21 cellular contexts compared by ENCODE assay signal in the genomic region with DNA sequence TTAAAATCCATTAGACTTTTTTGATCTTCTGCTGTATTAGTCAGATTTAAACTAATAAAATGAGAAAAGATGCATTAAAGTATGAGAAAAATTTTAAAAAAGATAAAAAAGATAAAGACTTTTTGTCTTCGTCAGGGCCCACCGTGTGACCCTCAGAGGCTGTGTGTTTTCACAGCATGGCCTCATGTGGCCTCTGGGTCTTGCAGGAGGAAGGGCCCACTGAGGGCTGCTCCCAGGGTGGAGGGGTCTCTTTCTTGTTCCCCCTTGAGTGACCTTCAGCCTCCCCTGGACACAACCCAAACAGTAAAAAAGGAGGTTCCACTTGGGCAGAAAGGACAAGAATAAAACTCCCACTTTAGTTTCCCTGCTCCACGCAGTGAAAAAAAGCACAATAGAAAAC. TPM values are rescaled to one million over a fixed set of nuclear protein-coding genes. Genes with fewer than 3 reads are reported as not detected.
DNase-seq lines count a peak whose midpoint lies in the region; ATAC-seq and TF ChIP-seq lines count a peak whose summit lies in the region.
"Had no signal": no experiment of that assay in that cellular context is flagged by ENCODE, and none has a peak within 500 bp of the region (broad histone marks: within the 10 kb centered on the region; RNA-seq: fewer than 3 reads in every experiment).

No MANE protein-coding gene starts in this region.

- H3K27me3 Mint-ChIP-seq in activated CD8-positive, alpha-beta memory T cell treated with anti-CD3 and anti-CD28 coated beads, Interleukin-2, amount 10 ng/mL, durations not matched to agents 7 days and 5 days, result no peaks in the 10 kb centered on the region
- no peaks in the 10 kb centered on the region for H3K27me3 Mint-ChIP-seq in activated T-cell treated with anti-CD3 and anti-CD28 coated beads, Interleukin-2, amount 50 U/mL, for 72 hours (ENCODE audit: low read depth)

- no peaks in the 10 kb centered on the region for H3K9me3 Mint-ChIP-seq in activated CD8-positive, alpha-beta memory T cell treated with anti-CD3 and anti-CD28 coated beads, Interleukin-2, amount 10 ng/mL, durations not matched to agents 7 days and 5 days (ENCODE audit: low read depth)
- H3K9me3 Mint-ChIP-seq in activated T-cell treated with anti-CD3 and anti-CD28 coated beads, Interleukin-2, amount 50 U/mL, for 72 hours, result no peaks in the 10 kb centered on the region

- H3K9me3 ChIP-seq in osteoblast (ENCODE audit: low read depth, low read length), result no peaks in the 10 kb centered on the region
- no peaks in the 10 kb centered on the region for H3K9me3 ChIP-seq in thymus (ENCODE audit: control insufficient read depth)
- H3K9me3 ChIP-seq: A549, BE2C had no signal

- H3K4me3 ChIP-seq in coronary artery (no peak overlapping the region), osteoblast (ENCODE audit: insufficient read depth, low read length) (no peak overlapping the region), thymus (ENCODE audit: low read length) (no peak overlapping the region)
- H3K4me3 ChIP-seq: A549 had no signal

- ATAC-seq in activated CD8-positive, alpha-beta memory T cell treated with anti-CD3 and anti-CD28 coated beads, Interleukin-2, amount 10 ng/mL, durations not matched to agents 7 days and 5 days, result no peak
- ATAC-seq in HG02938 (IDR thresholded peaks at IDR 0.05; ENCODE audit: unreplicated experiment) (no peak), HG02763 (IDR thresholded peaks at IDR 0.05; ENCODE audit: unreplicated experiment) (no peak)
- ATAC-seq in activated T-cell treated with anti-CD3 and anti-CD28 coated beads, Interleukin-2, amount 50 U/mL, for 72 hours (replicated peaks in 1 of 2), result no peak
- ATAC-seq: A549, PC-3 had no signal

- TF ChIP-seq CTCF in coronary artery (IDR thresholded peaks at IDR 0.05) (no peak), osteoblast (IDR thresholded peaks at IDR 0.05; ENCODE audit: extremely low read depth, low read depth, low read length) (no peak)

- H2AFZ ChIP-seq in osteoblast (ENCODE audit: low read length), result no peak overlapping the region

- peaks cover 17% of the 10 kb centered on the region for H3K4me1 Mint-ChIP-seq in activated CD8-positive, alpha-beta memory T cell treated with anti-CD3 and anti-CD28 coated beads, Interleukin-2, amount 10 ng/mL, durations not matched to agents 7 days and 5 days
- H3K4me1 Mint-ChIP-seq in activated T-cell treated with anti-CD3 and anti-CD28 coated beads, Interleukin-2, amount 50 U/mL, for 72 hours (ENCODE audit: low read depth), result peaks cover 27% of the 10 kb centered on the region

- CTCF ChIA-PET in activated CD8-positive, alpha-beta memory T cell treated with anti-CD3 and anti-CD28 coated beads, Interleukin-2, amount 10 ng/mL, durations not matched to agents 7 days and 5 days (lab: Charles Lee), result interaction anchor here (1.1 to 2.1 kb wide), 2 partner anchors 8 to 12 kb away, joined by 3 to 4 read pairs; no protein-coding TSS in a partner anchor

- H3K36me3 Mint-ChIP-seq in activated CD8-positive, alpha-beta memory T cell treated with anti-CD3 and anti-CD28 coated beads, Interleukin-2, amount 10 ng/mL, durations not matched to agents 7 days and 5 days, result peaks cover 5% of the 10 kb centered on the region
- H3K36me3 Mint-ChIP-seq in activated T-cell treated with anti-CD3 and anti-CD28 coated beads, Interleukin-2, amount 50 U/mL, for 72 hours (ENCODE audit: insufficient read depth in 2 of 2), result peaks cover 0 to 10% of the 10 kb centered on the region in 2 donors

- DNase-seq in activated CD8-positive, alpha-beta memory T cell treated with anti-CD3 and anti-CD28 coated beads, Interleukin-2, amount 10 ng/mL, durations not matched to agents 7 days and 5 days, result peak; percentile 7
- peak; percentile 19 for DNase-seq in coronary artery (ENCODE audit: low spot score)
- no peak for DNase-seq in osteoblast (ENCODE audit: insufficient read length, low spot score, missing footprints)
- no peak for DNase-seq in NOMO-1 treated with DMSO at 0.1 percent for 48 hours (lab: John Stamatoyannopoulos, UW; ENCODE audit: unreplicated experiment)
- DNase-seq in activated T-cell treated with anti-CD3 and anti-CD28 coated beads, Interleukin-2, amount 50 U/mL, for 72 hours, result no peak
- DNase-seq: BE2C, EL, GF-D8, GOT3, HCEC 1CT, Kasumi-1, NCI-H1694, NCI-H2081 treated with DMSO at 0.1 percent for 48 hours, NCI-H2171 treated with DMSO at 0.1 percent for 48 hours, NCI-H524 treated with DMSO at 0.1 percent for 48 hours, PC-3, Right ventricle myocardium superior had no signal

- 99% methylated on average over 3 of the region's 3 CpGs for WGBS in thymus

- no peaks in the 10 kb centered on the region for H4K20me1 ChIP-seq in osteoblast (ENCODE audit: insufficient read depth, low read length)

- no peaks in the 10 kb centered on the region for H3K79me2 ChIP-seq in osteoblast (ENCODE audit: insufficient read depth, low read length)

- no peak overlapping the region for H3K27ac Mint-ChIP-seq in activated CD8-positive, alpha-beta memory T cell treated with anti-CD3 and anti-CD28 coated beads, Interleukin-2, amount 10 ng/mL, durations not matched to agents 7 days and 5 days
- no peak overlapping the region for H3K27ac Mint-ChIP-seq in activated T-cell treated with anti-CD3 and anti-CD28 coated beads, Interleukin-2, amount 50 U/mL, for 72 hours

- peak overlapping the region; percentile 55 for H3K4me2 ChIP-seq in osteoblast (ENCODE audit: insufficient read depth, low read length)
- H3K4me2 ChIP-seq: A549 had no signal

- peaks cover 5% of the 10 kb centered on the region for H3K4me1 ChIP-seq in osteoblast (ENCODE audit: insufficient read depth, low read length)
- no peaks in the 10 kb centered on the region for H3K4me1 ChIP-seq in thymus (ENCODE audit: control insufficient read depth, insufficient read depth, low read length)
- H3K4me1 ChIP-seq: A549, BE2C had no signal

- H3K27ac ChIP-seq in coronary artery (no peak overlapping the region), osteoblast (ENCODE audit: low read depth, low read length) (no peak overlapping the region), thymus (ENCODE audit: low read depth) (peak overlapping the region; percentile 31)
- H3K27ac ChIP-seq: A549 had no signal

- H3K36me3 ChIP-seq in osteoblast (ENCODE audit: insufficient read depth, low read length), result no peaks in the 10 kb centered on the region
- H3K36me3 ChIP-seq in thymus (ENCODE audit: control insufficient read depth, insufficient read depth), result peaks cover 18% of the 10 kb centered on the region
- H3K36me3 ChIP-seq: BE2C had no signal

- no peaks in the 10 kb centered on the region for H3K27me3 ChIP-seq in osteoblast (ENCODE audit: insufficient read depth, low read length)
- H3K27me3 ChIP-seq in thymus (ENCODE audit: control insufficient read depth, insufficient read depth), result no peaks in the 10 kb centered on the region
- H3K27me3 ChIP-seq: BE2C had no signal

- H3K4me3 Mint-ChIP-seq in activated CD8-positive, alpha-beta memory T cell treated with anti-CD3 and anti-CD28 coated beads, Interleukin-2, amount 10 ng/mL, durations not matched to agents 7 days and 5 days, result no peak overlapping the region
- H3K4me3 Mint-ChIP-seq in activated T-cell treated with anti-CD3 and anti-CD28 coated beads, Interleukin-2, amount 50 U/mL, for 72 hours, result no peak overlapping the region

RNA-seq across cellular contexts. Expression of gene RANBP3, which starts 57.1 kb away (rescaled TPM):
- 100 to 1,000 TPM in 1 of 2 experiments, 10 to 100 TPM in 1; 97.8 to 108 TPM for total RNA-seq in activated CD8-positive, alpha-beta memory T cell treated with anti-CD3 and anti-CD28 coated beads, Interleukin-2, amount 10 ng/mL, durations not matched to agents 7 days and 5 days
- 40.5 and 42.1 TPM in 2 replicates for total RNA-seq in osteoblast
- polyA plus RNA-seq in thymus, result 39.0 TPM
- total RNA-seq in activated T-cell treated with anti-CD3 and anti-CD28 coated beads, Interleukin-2, amount 50 U/mL, for 72 hours, result 100 to 1,000 TPM in 1 of 2 donors, 10 to 100 TPM in 1; 89.2 to 108 TPM

Comparison
In these comparisons a context has a peak if more than half of its experiments do, and no peak if none do; other contexts are left out.
1. DNase-seq: peak in activated CD8-positive, alpha-beta memory T cell treated with anti-CD3 and anti-CD28 coated beads, Interleukin-2, amount 10 ng/mL, durations not matched to agents 7 days and 5 days (single experiment) and coronary artery (single experiment); none in osteoblast (single experiment), NOMO-1 treated with DMSO at 0.1 percent for 48 hours (single experiment) and activated T-cell treated with anti-CD3 and anti-CD28 coated beads, Interleukin-2, amount 50 U/mL, for 72 hours (0 of 2).